In the genomic region with DNA sequence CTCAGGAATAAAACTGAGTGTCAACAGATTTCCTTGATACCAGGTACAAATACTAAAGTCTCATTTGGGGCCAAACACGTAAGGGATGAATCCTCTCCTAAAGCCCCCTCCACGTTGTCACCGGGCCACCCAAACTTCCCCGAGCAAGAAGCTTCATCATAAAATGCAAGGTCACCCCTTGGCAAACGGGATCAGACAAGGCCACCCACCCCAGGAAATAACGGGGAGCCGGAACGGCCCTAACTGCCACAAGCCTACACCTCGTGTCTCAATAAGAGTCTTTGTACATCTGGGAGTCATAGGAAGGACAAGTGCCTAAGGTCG, we compare ENCODE assay signal across 8 cellular contexts. TPM values are rescaled to one million over a fixed set of nuclear protein-coding genes. Genes with fewer than 3 reads are reported as not detected.
DNase-seq lines count a peak whose midpoint lies in the region; ATAC-seq and TF ChIP-seq lines count a peak whose summit lies in the region.

No MANE protein-coding gene starts in this region.

- H3K4me1 ChIP-seq in SJSA1 (replicated peaks) (peaks cover 34% of the 10 kb centered on the region), psoas muscle (peaks cover 44% of the 10 kb centered on the region)

- no peaks in the 10 kb centered on the region for H3K9me3 ChIP-seq in SJSA1 (replicated peaks)
- H3K9me3 ChIP-seq in psoas muscle = no peaks in the 10 kb centered on the region

- 0 to 1% (median 0%) methylated on average over 10 of the region's 10 CpGs for WGBS in psoas muscle, 3 donors

- no peak for DNase-seq in GM06990 (ENCODE audit: extremely low read depth, insufficient read length)
- DNase-seq in SJSA1 (ENCODE audit: low read depth in 1 of 2, low spot score in 2 of 2) = no peak
- DNase-seq in foreskin fibroblast = no peak
- DNase-seq in psoas muscle = no peak
- no peak for DNase-seq in putamen (ENCODE audit: low spot score)
- DNase-seq in NCI-H2227 treated with DMSO at 0.1 percent for 48 hours (lab: John Stamatoyannopoulos, UW) = no peak
- DNase-seq in cerebellar nuclear complex (lab: John Stamatoyannopoulos, UW) = no peak
- no peak for DNase-seq in DMS153 treated with DMSO at 0.1 percent for 48 hours (lab: John Stamatoyannopoulos, UW; ENCODE audit: unreplicated experiment)

- TF ChIP-seq CTCF in GM06990 (IDR thresholded peaks at IDR 0.05; ENCODE audit: insufficient read depth, low read length, poor library complexity, severe bottlenecking) (no peak), foreskin fibroblast (IDR thresholded peaks at IDR 0.05; ENCODE audit: low read depth, low read length) (no peak), psoas muscle (IDR thresholded peaks at IDR 0.05) (no peak)

- H3K27ac ChIP-seq in SJSA1 (peak overlapping the region; percentile 96), psoas muscle (peak overlapping the region; percentile 95)

- H3K27me3 ChIP-seq in GM06990 (replicated peaks; ENCODE audit: control insufficient read depth, insufficient read depth, low read length) (no peaks in the 10 kb centered on the region), SJSA1 (replicated peaks) (no peaks in the 10 kb centered on the region), psoas muscle (ENCODE audit: insufficient read depth in 3 of 3, low read length in 2 of 3) (no peaks in the 10 kb centered on the region)

- H3K4me3 ChIP-seq in GM06990 (replicated peaks; ENCODE audit: low read depth, low read length) = peak overlapping the region; percentile 95
- H3K4me3 ChIP-seq in SJSA1 = peak overlapping the region; percentile 94
- peak overlapping the region; percentile 81 to 87 for H3K4me3 ChIP-seq in foreskin fibroblast (ENCODE audit: low read depth in 1 of 2, low read length in 2 of 2)
- H3K4me3 ChIP-seq in psoas muscle = peak overlapping the region; percentile 91

- H3K36me3 ChIP-seq in GM06990 (ENCODE audit: control insufficient read depth, insufficient read depth, low read length) (peaks cover 47% of the 10 kb centered on the region), SJSA1 (peaks cover 57% of the 10 kb centered on the region), psoas muscle (ENCODE audit: insufficient read depth in 1 of 2, low read depth in 1 of 2) (peaks cover 30 to 51% of the 10 kb centered on the region in 2 donors)

- intact Hi-C loops in psoas muscle (cut with DNase I) = loop anchor here (2.0 to 10.0 kb wide), 4 partner anchors 14 to 220 kb away; partner anchors contain the start of gene DAPK3 (in 1 of the 2)

- ATAC-seq in psoas muscle = peak; percentile 4 to 21 (median 16)

RNA-seq across cellular contexts. Expression of gene EEF2, which starts 0.7 kb away (rescaled TPM):
- 1,069 and 1,568 TPM in 2 replicates for total RNA-seq in SJSA1 (2014; rRNA removed; shearing (Covaris generic))
- 1,000 to 10,000 TPM; 2,332 to 3,628 (median 2,726) TPM for total RNA-seq in psoas muscle
- 1,000 to 10,000 TPM; 1,416 to 1,891 (median 1,484) TPM for polyA plus RNA-seq in psoas muscle

RNA-seq across cellular contexts. Expression of gene DAPK3, which starts 13.6 kb away (rescaled TPM):
- 151 and 202 TPM in 2 replicates for total RNA-seq in SJSA1 (2014; rRNA removed; shearing (Covaris generic))
- 100 to 1,000 TPM in 3 of 4 donors, 10 to 100 TPM in 1; 92.6 to 142 (median 105) TPM for total RNA-seq in psoas muscle
- polyA plus RNA-seq in psoas muscle = 100 to 1,000 TPM; 148 to 176 (median 165) TPM

RNA-seq across cellular contexts. Expression of gene PIAS4, which starts 23.0 kb away (rescaled TPM):
- total RNA-seq in SJSA1 (2014; rRNA removed; shearing (Covaris generic)) = 17.3 and 20.7 TPM in 2 replicates
- 10 to 100 TPM; 14.6 to 27.2 (median 17.0) TPM for total RNA-seq in psoas muscle
- 10 to 100 TPM; 12.7 to 21.8 (median 14.6) TPM for polyA plus RNA-seq in psoas muscle

RNA-seq across cellular contexts. Expression of gene NMRK2, which starts 51.7 kb away (rescaled TPM):
- not detected in 2 replicates for total RNA-seq in SJSA1 (2014; rRNA removed; shearing (Covaris generic))
- 100 to 1,000 TPM in 1 of 4 donors, 10 to 100 TPM in 2, 1 to 10 TPM in 1; 9.0 to 755 (median 89.4) TPM for total RNA-seq in psoas muscle
- 100 to 1,000 TPM in 2 of 3 donors, 10 to 100 TPM in 1; 45.2 to 636 (median 602) TPM for polyA plus RNA-seq in psoas muscle
